In genomic region chr7:100022621-100023020, GRCh38 we compare ENCODE assay signal across 1 cellular context.
TF ChIP-seq lines count a peak whose summit lies in the region.

No MANE protein-coding gene starts in this region.

TF ChIP-seq in HEK293T, 16 proteins besides CTCF, POLR2A, EP300 and RAD21 (continued from another document):
- TF ChIP-seq, protein P1, sequence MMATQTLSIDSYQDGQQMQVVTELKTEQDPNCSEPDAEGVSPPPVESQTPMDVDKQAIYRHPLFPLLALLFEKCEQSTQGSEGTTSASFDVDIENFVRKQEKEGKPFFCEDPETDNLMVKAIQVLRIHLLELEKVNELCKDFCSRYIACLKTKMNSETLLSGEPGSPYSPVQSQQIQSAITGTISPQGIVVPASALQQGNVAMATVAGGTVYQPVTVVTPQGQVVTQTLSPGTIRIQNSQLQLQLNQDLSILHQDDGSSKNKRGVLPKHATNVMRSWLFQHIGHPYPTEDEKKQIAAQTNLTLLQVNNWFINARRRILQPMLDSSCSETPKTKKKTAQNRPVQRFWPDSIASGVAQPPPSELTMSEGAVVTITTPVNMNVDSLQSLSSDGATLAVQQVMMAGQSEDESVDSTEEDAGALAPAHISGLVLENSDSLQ (IDR thresholded peaks at IDR 0.05), result no peak
- TF ChIP-seq BHLHE40 (IDR thresholded peaks at IDR 0.05; ENCODE audit: borderline replicate concordance), result no peak
- TF ChIP-seq FOXA1 (IDR thresholded peaks at IDR 0.05), result no peak
- TF ChIP-seq FOXK2 (IDR thresholded peaks at IDR 0.05), result no peak
- TF ChIP-seq ELF4 (IDR thresholded peaks at IDR 0.05), result no peak
- no peak for TF ChIP-seq ZNF384 (IDR thresholded peaks at IDR 0.05)
- TF ChIP-seq NFRKB (IDR thresholded peaks at IDR 0.05), result no peak
